Comparison of ENCODE assay signal across 9 cellular contexts in genomic region chr9:1047605-1048235, GRCh38. TPM values are rescaled to one million over a fixed set of nuclear protein-coding genes. Genes with fewer than 3 reads are reported as not detected.
DNase-seq lines count a peak whose midpoint lies in the region; ATAC-seq, FAIRE-seq and TF ChIP-seq lines count a peak whose summit lies in the region.
"Had no signal": no experiment of that assay in that cellular context is flagged by ENCODE, and none has a peak within 500 bp of the region (broad histone marks: within the 10 kb centered on the region; RNA-seq: fewer than 3 reads in every experiment).

No MANE protein-coding gene starts in this region.

- H3K4me1 Mint-ChIP-seq in astrocyte (ENCODE audit: low read depth, unreplicated experiment) (peaks cover 5% of the 10 kb centered on the region), mesothelial cell of epicardium (peaks cover 40% of the 10 kb centered on the region)

- H3K27me3 ChIP-seq in heart right ventricle (peaks cover 51 to 100% (median 100%) of the 10 kb centered on the region in 7 donors), astrocyte (ENCODE audit: insufficient read depth, low read length) (peaks cover 88% of the 10 kb centered on the region), uterus (peaks cover 6 to 60% of the 10 kb centered on the region in 2 donors)

- H3K9me3 ChIP-seq in heart right ventricle (no peaks in the 10 kb centered on the region), astrocyte (ENCODE audit: insufficient read depth, low read depth, low read length) (peaks cover 3% of the 10 kb centered on the region), uterus (no peaks in the 10 kb centered on the region)

- H3K4me1 ChIP-seq in heart right ventricle (peaks cover 0 to 65% (median 46%) of the 10 kb centered on the region in 9 donors), astrocyte (ENCODE audit: insufficient read depth, low read length) (no peaks in the 10 kb centered on the region), uterus (peaks cover 0 to 6% of the 10 kb centered on the region in 2 donors)

- H3K4me3 ChIP-seq in heart right ventricle (peak overlapping the region; percentile 11 to 54 (median 41)), astrocyte (ENCODE audit: insufficient read depth, low read depth, low read length) (peak overlapping the region; percentile 31), uterus (peak overlapping the region; percentile 4 to 34)

- H3K4me3 Mint-ChIP-seq in astrocyte (ENCODE audit: unreplicated experiment) (no peak overlapping the region), mesothelial cell of epicardium (peak overlapping the region; percentile 10)

- FAIRE-seq in astrocyte (lab: Jason Lieb, UNC) = no peak
- FAIRE-seq: G401.6 had no signal

- H3K36me3 Mint-ChIP-seq in astrocyte (ENCODE audit: low read depth, unreplicated experiment) (no peaks in the 10 kb centered on the region), mesothelial cell of epicardium (peaks cover 4% of the 10 kb centered on the region)

- no peaks in the 10 kb centered on the region for H4K20me1 ChIP-seq in astrocyte (ENCODE audit: insufficient read depth, low read length)

- H3K27ac Mint-ChIP-seq in astrocyte (ENCODE audit: unreplicated experiment) (peak overlapping the region; percentile 31), mesothelial cell of epicardium (no peak overlapping the region)

- H3K9ac ChIP-seq in astrocyte (ENCODE audit: low read length) = no peak overlapping the region

- DNase-seq in heart right ventricle (no peak), Right ventricle myocardium inferior (ENCODE audit: missing footprints) (no peak), astrocyte (ENCODE audit: low read depth) (no peak), mesothelial cell of epicardium (ENCODE audit: low spot score in 2 of 2, unreplicated experiment in 2 of 2) (no peak), uterus (no peak), EL (no peak)

- H2AFZ ChIP-seq in astrocyte (ENCODE audit: low read depth, low read length) = peak overlapping the region; percentile 19

- 3 to 5% methylated on average over 23 of the region's 23 CpGs for WGBS in heart right ventricle, 2 donors

- H3K27ac ChIP-seq in heart right ventricle = peak overlapping the region in 1 of 10 donors; percentile 14
- H3K27ac ChIP-seq in astrocyte (ENCODE audit: low read depth, low read length) = no peak overlapping the region
- no peak overlapping the region for H3K27ac ChIP-seq in uterus

- ATAC-seq in heart right ventricle (no peak), Right ventricle myocardium inferior (no peak), HG02623 (IDR thresholded peaks at IDR 0.05; ENCODE audit: unreplicated experiment) (no peak), GM21717 (IDR thresholded peaks at IDR 0.05; ENCODE audit: unreplicated experiment) (no peak)

- intact Hi-C loops in heart right ventricle (cut with DNase I) (loop anchor here in 1 of 10 donors (10.0 kb wide), 1 partner anchor 73 kb away; the partner anchor contains the start of gene DMRT3), Right ventricle myocardium inferior (cut with DNase I) (no loop called here), uterus (cut with DNase I; ENCODE audit: low total_unique reads) (no loop called here)

- H3K4me2 ChIP-seq in astrocyte (ENCODE audit: low read length) = peak overlapping the region; percentile 77

- H3K9me3 Mint-ChIP-seq in astrocyte (ENCODE audit: unreplicated experiment) = peaks cover 18% of the 10 kb centered on the region
- H3K9me3 Mint-ChIP-seq in mesothelial cell of epicardium = no peaks in the 10 kb centered on the region

- H3K36me3 ChIP-seq in heart right ventricle = no peaks in the 10 kb centered on the region
- H3K36me3 ChIP-seq in astrocyte (ENCODE audit: insufficient read depth, low read length) = no peaks in the 10 kb centered on the region
- H3K36me3 ChIP-seq in uterus = no peaks in the 10 kb centered on the region

- H3K27me3 Mint-ChIP-seq in astrocyte (ENCODE audit: low read depth, unreplicated experiment) (peaks cover 86% of the 10 kb centered on the region), mesothelial cell of epicardium (ENCODE audit: low read depth) (peaks cover 97% of the 10 kb centered on the region)

- no peaks in the 10 kb centered on the region for H3K79me2 ChIP-seq in astrocyte (ENCODE audit: insufficient read depth, low read length)

- TF ChIP-seq CTCF in heart right ventricle (IDR thresholded peaks at IDR 0.05) = no peak
- TF ChIP-seq CTCF in astrocyte (IDR thresholded peaks at IDR 0.05; ENCODE audit: insufficient read depth, low read depth, low read length) = no peak
- TF ChIP-seq CTCF in mesothelial cell of epicardium (IDR thresholded peaks at IDR 0.05; ENCODE audit: unreplicated experiment) = no peak
- no peak for TF ChIP-seq CTCF in uterus (IDR thresholded peaks at IDR 0.05)

- TF ChIP-seq POLR2A in uterus (IDR thresholded peaks at IDR 0.05) = no peak

RNA-seq across cellular contexts. Expression of gene DMRT2, which starts 2.4 kb away (rescaled TPM):
- under 1 TPM in 5 of 10 donors, not detected in 5; 0.20 to 0.30 (median 0.28) TPM for total RNA-seq in heart right ventricle
- polyA plus RNA-seq in heart right ventricle = under 1 TPM; 0.03 to 0.22 TPM
- not detected for total RNA-seq in Right ventricle myocardium inferior
- total RNA-seq in astrocyte = 0.17 and 0.18 TPM in 2 replicates
- 0.45 to 0.47 TPM (median 0.47 TPM) in 3 replicates for total RNA-seq in mesothelial cell of epicardium
- total RNA-seq in uterus = 1 to 10 TPM in 1 of 4 donors, not detected in 3; 3.1 TPM
